14 cellular contexts compared by ENCODE assay signal in the genomic region with DNA sequence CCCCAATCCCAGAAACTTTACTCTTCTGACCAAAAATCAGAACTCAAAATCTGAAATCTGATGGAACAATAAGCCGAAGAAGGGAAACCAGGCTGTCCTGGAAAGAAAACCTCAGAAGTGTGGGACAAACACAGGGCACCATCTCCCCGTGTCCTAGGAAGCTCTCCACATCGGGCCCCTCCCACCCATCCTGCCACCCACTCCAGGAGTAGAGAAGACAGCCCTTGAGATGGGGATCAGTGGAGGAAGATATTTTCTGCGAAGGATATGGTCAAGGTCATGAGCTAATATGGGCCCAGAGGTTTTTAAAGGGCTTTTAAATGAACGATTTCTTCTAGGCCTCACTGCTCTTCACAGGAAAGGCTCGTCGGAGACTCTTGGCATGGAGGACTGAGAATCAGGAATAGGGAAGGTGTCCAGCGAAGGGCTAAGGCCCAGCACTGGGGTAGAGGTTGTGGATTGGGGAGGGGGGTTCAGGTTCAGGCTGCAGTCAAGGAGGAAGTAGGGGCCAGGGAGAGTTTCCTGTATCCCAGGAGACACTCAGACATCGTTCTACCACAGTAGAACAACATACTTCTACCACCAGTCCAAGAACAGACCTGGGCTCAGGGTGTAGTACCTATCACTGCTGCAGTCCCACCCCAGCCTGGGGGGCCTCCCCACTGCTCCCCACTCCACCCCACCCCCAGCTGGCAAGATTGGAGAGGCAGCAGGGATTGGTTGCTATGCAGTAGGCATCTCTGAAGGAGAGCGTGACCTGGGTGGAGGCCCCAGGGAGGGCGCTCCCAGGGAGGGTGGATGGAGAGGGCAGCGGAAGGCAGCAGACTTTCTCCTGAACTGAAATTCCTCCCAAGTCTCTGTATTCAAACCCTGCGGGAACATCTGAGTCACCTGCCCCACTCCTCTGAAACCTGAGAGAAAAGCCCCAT. TPM values are rescaled to one million over a fixed set of nuclear protein-coding genes. Genes with fewer than 3 reads are reported as not detected.
A peak's percentile ranks its signal among the peaks of the same experiment; 100 is the strongest.
DNase-seq lines count a peak whose midpoint lies in the region; ATAC-seq and TF ChIP-seq lines count a peak whose summit lies in the region.
"Had no signal": no experiment of that assay in that cellular context is flagged by ENCODE, and none has a peak within 500 bp of the region (broad histone marks: within the 10 kb centered on the region; RNA-seq: fewer than 3 reads in every experiment).

No MANE protein-coding gene starts in this region.

- H3K27ac ChIP-seq in BLaER1 (peak overlapping the region; percentile 74), sigmoid colon (peak overlapping the region; percentile 53 to 90 (median 89))

- no peaks in the 10 kb centered on the region for H3K9me3 ChIP-seq in BLaER1
- no peaks in the 10 kb centered on the region for H3K9me3 ChIP-seq in sigmoid colon
- H3K9me3 ChIP-seq: uterus had no signal

- DNase-seq in HT-29 (ENCODE audit: low spot score), result peak; percentile 72
- DNase-seq in central memory CD8-positive, alpha-beta T cell (ENCODE audit: low spot score in 2 of 2), result no peak
- DNase-seq in sigmoid colon, result no peak
- DNase-seq in AML-193 (lab: John Stamatoyannopoulos, UW), result no peak
- DNase-seq in activated effector memory CD4-positive, alpha-beta T cell treated with Interleukin-2 at 50 U/mL for 16 hours, result no peak
- DNase-seq in HuH-7.5 (ENCODE audit: low spot score), result no peak
- DNase-seq: COR-L47; OCI-M1; stimulated activated CD4-positive, alpha-beta T cell treated with anti-CD3 and anti-CD28 coated beads, Interleukin-4, amount 100 ng/mL, for 24 hours; uterus had no signal

- 84 to 87% methylated on average over 13 of the region's 13 CpGs for WGBS in sigmoid colon, 2 donors

- peak overlapping the region; percentile 89 for H3K27ac Mint-ChIP-seq in central memory CD8-positive, alpha-beta T cell (ENCODE audit: low read depth)

- H3K4me2 ChIP-seq in BLaER1, result peak overlapping the region; percentile 86

- peaks cover 76% of the 10 kb centered on the region for H3K4me1 ChIP-seq in BLaER1
- H3K4me1 ChIP-seq in sigmoid colon, result peaks cover 0 to 50% (median 49%) of the 10 kb centered on the region in 4 donors

- peaks cover 27% of the 10 kb centered on the region for H3K36me3 Mint-ChIP-seq in central memory CD8-positive, alpha-beta T cell (ENCODE audit: insufficient read depth)

- no peaks in the 10 kb centered on the region for H3K9me3 Mint-ChIP-seq in central memory CD8-positive, alpha-beta T cell

- TF ChIP-seq CTCF in sigmoid colon (IDR thresholded peaks at IDR 0.05), result no peak

- H3K36me3 ChIP-seq in BLaER1 (no peaks in the 10 kb centered on the region), sigmoid colon (no peaks in the 10 kb centered on the region)
- H3K36me3 ChIP-seq: uterus had no signal

- no peak for TF ChIP-seq POLR2A in sigmoid colon (IDR thresholded peaks at IDR 0.05)

- TF ChIP-seq EP300 in sigmoid colon (IDR thresholded peaks at IDR 0.05), result no peak

- no peaks in the 10 kb centered on the region for H3K27me3 Mint-ChIP-seq in central memory CD8-positive, alpha-beta T cell

- H3K4me3 Mint-ChIP-seq in central memory CD8-positive, alpha-beta T cell, result peak overlapping the region; percentile 65

- H3K9ac ChIP-seq in BLaER1, result no peak overlapping the region

- no peak for ATAC-seq in central memory CD8-positive, alpha-beta T cell (replicated peaks; ENCODE audit: extremely low read depth, poor library complexity, severe bottlenecking)
- no peak for ATAC-seq in GM21526 (IDR thresholded peaks at IDR 0.05; ENCODE audit: low FRiP score, unreplicated experiment)

- no peaks in the 10 kb centered on the region for H4K20me1 ChIP-seq in BLaER1

- no peak overlapping the region for H3K4me3 ChIP-seq in BLaER1
- H3K4me3 ChIP-seq in sigmoid colon, result no peak overlapping the region
- H3K4me3 ChIP-seq: uterus had no signal

- 0 out of 2 replicates have a peak, but pooled peaks cover under 1% of the 10 kb centered on the region for H3K27me3 ChIP-seq in BLaER1
- no peaks in the 10 kb centered on the region for H3K27me3 ChIP-seq in sigmoid colon
- H3K27me3 ChIP-seq: uterus had no signal

- peaks cover 75% of the 10 kb centered on the region for H3K4me1 Mint-ChIP-seq in central memory CD8-positive, alpha-beta T cell

- intact Hi-C loops in sigmoid colon (cut with DNase I), result no loop called here

RNA-seq across cellular contexts. Expression of a gene that starts 1.2 kb away (rescaled TPM):
- total RNA-seq in HT-29 (2014; rRNA removed; shearing (Covaris generic)), result 4.0 and 9.8 TPM in 2 replicates
- not detected for total RNA-seq in sigmoid colon
- polyA plus RNA-seq in sigmoid colon, result not detected
- total RNA-seq: endothelial cell of umbilical vein, omental fat pad, uterus had no signal
- polyA plus RNA-seq: endothelial cell of umbilical vein had no signal

RNA-seq across cellular contexts. Expression of a gene that starts 3.7 kb away (rescaled TPM):
- total RNA-seq in HT-29 (2014; rRNA removed; shearing (Covaris generic)), result 694 and 702 TPM in 2 replicates
- total RNA-seq in sigmoid colon, result 100 to 1,000 TPM; 189 to 486 (median 288) TPM
- 100 to 1,000 TPM; 304 to 499 (median 336) TPM for polyA plus RNA-seq in sigmoid colon
- total RNA-seq: endothelial cell of umbilical vein had no signal

RNA-seq across cellular contexts. Expression of a gene that starts 6.1 kb away (rescaled TPM):
- 2,272 and 2,428 TPM in 2 replicates for total RNA-seq in HT-29 (2014; rRNA removed; shearing (Covaris generic))
- total RNA-seq in sigmoid colon, result 1,000 to 10,000 TPM in 1 of 4 donors, 100 to 1,000 TPM in 3; 445 to 1,159 (median 590) TPM
- 1,000 to 10,000 TPM; 4,079 to 7,223 (median 4,178) TPM for polyA plus RNA-seq in sigmoid colon

RNA-seq across cellular contexts. Expression of a gene that starts 7.2 kb away (rescaled TPM):
- 2.6 and 4.9 TPM in 2 replicates for total RNA-seq in HT-29 (2014; rRNA removed; shearing (Covaris generic))
- total RNA-seq in sigmoid colon, result 1 to 10 TPM; 1.1 to 4.3 (median 2.2) TPM
- polyA plus RNA-seq in sigmoid colon, result 1 to 10 TPM; 1.4 to 3.9 (median 3.6) TPM

RNA-seq across cellular contexts. Expression of a gene that starts 23.7 kb away (rescaled TPM):
- 17.9 and 26.4 TPM in 2 replicates for total RNA-seq in HT-29 (2014; rRNA removed; shearing (Covaris generic))
- total RNA-seq in sigmoid colon, result 1 to 10 TPM in 1 of 4 donors, under 1 TPM in 1, not detected in 2; 0.68 to 1.8 TPM
- polyA plus RNA-seq in sigmoid colon, result 10 to 100 TPM in 1 of 3 donors, 1 to 10 TPM in 2; 1.8 to 16.2 (median 2.3) TPM
